20 cellular contexts compared by ENCODE assay signal in genomic region chr19:54148158-54148557, GRCh38. TPM values are rescaled to one million over a fixed set of nuclear protein-coding genes. Genes with fewer than 3 reads are reported as not detected.
DNase-seq lines count a peak whose midpoint lies in the region; ATAC-seq and TF ChIP-seq lines count a peak whose summit lies in the region.
"Had no signal": no experiment of that assay in that cellular context is flagged by ENCODE, and none has a peak within 500 bp of the region (broad histone marks: within the 10 kb centered on the region; RNA-seq: fewer than 3 reads in every experiment).

No MANE protein-coding gene starts in this region.

- H3K27ac ChIP-seq in heart left ventricle (peak overlapping the region in 8 of 12 donors; percentile 12 to 42 (median 34)), VCaP (peak overlapping the region; percentile 10; the same call in 1 of the 2 replicates), gastroesophageal sphincter (peak overlapping the region in 3 of 4 donors; percentile 12 to 62 (median 45))
- H3K27ac ChIP-seq in CD4-positive, alpha-beta T cell (ENCODE audit: low read depth, low read length) = peak overlapping the region; percentile 10
- no peak overlapping the region for H3K27ac ChIP-seq in naive thymus-derived CD4-positive, alpha-beta T cell (ENCODE audit: low read depth, low read length)
- H3K27ac ChIP-seq: C4-2B, HL-60, SJSA1 had no signal

- TF ChIP-seq CTCF in heart left ventricle (IDR thresholded peaks at IDR 0.05) (no peak), VCaP (conservative IDR thresholded peaks at IDR 0.05) (no peak), gastroesophageal sphincter (IDR thresholded peaks at IDR 0.05) (no peak), mesothelial cell of epicardium (IDR thresholded peaks at IDR 0.05; ENCODE audit: unreplicated experiment) (no peak)
- TF ChIP-seq CTCF in CD4-positive, alpha-beta T cell (IDR thresholded peaks at IDR 0.05) = no peak

- WGBS in heart left ventricle, 4 donors = 61 to 82% (median 78%) methylated on average over 9 to 19 of the region's 19 CpGs
- no CpG with 5 or more reads among the region's 19 CpGs for WGBS in gastroesophageal sphincter (ENCODE audit: low coverage in 1 of 2), 2 donors

- no peak for DNase-seq in heart left ventricle
- no peak for DNase-seq in Right ventricle myocardium superior
- no peak for DNase-seq in CD4-positive, alpha-beta T cell
- no peak for DNase-seq in naive thymus-derived CD4-positive, alpha-beta T cell
- no peak for DNase-seq in activated naive CD4-positive, alpha-beta T cell treated with anti-CD3 and anti-CD28 coated beads for 36 hours
- DNase-seq in mesothelial cell of epicardium (ENCODE audit: low spot score in 2 of 2, unreplicated experiment in 2 of 2) = no peak
- DNase-seq: 8988T, AML-193, HFFc6, KG1, NCI-H1092 treated with DMSO at 0.1 percent for 48 hours, NCI-H1436 treated with DMSO at 0.1 percent for 48 hours, NCI-H1930, NCI-H524 treated with DMSO at 0.1 percent for 48 hours, NCI-H82 had no signal

- TF ChIP-seq EP300 in gastroesophageal sphincter (IDR thresholded peaks at IDR 0.05) = no peak

- H3K27me3 Mint-ChIP-seq in CD4-positive, alpha-beta T cell = no peaks in the 10 kb centered on the region
- no peaks in the 10 kb centered on the region for H3K27me3 Mint-ChIP-seq in naive thymus-derived CD4-positive, alpha-beta T cell
- H3K27me3 Mint-ChIP-seq in activated naive CD4-positive, alpha-beta T cell treated with anti-CD3 and anti-CD28 coated beads for 36 hours (ENCODE audit: low read depth) = no peaks in the 10 kb centered on the region
- H3K27me3 Mint-ChIP-seq in mesothelial cell of epicardium (ENCODE audit: low read depth) = no peaks in the 10 kb centered on the region

- intact Hi-C loops in heart left ventricle (cut with DNase I) = no loop called here
- intact Hi-C loops in Right ventricle myocardium superior (cut with DNase I) = no loop called here
- intact Hi-C loops in CD4-positive, alpha-beta T cell (cut with DNase I, micrococcal nuclease) = no loop called here
- intact Hi-C loops in naive thymus-derived CD4-positive, alpha-beta T cell (cut with micrococcal nuclease) = no loop called here
- intact Hi-C loops in activated naive CD4-positive, alpha-beta T cell treated with anti-CD3 and anti-CD28 coated beads for 36 hours (cut with micrococcal nuclease) = no loop called here

- ATAC-seq in heart left ventricle (peak in 2 of 4 donors; percentile 4 to 28), Right ventricle myocardium superior (ENCODE audit: poor library complexity) (no peak), gastroesophageal sphincter (no peak)
- ATAC-seq in CD4-positive, alpha-beta T cell (ENCODE audit: poor library complexity) = no peak
- no peak for ATAC-seq in naive thymus-derived CD4-positive, alpha-beta T cell

- TF ChIP-seq POLR2A in heart left ventricle (IDR thresholded peaks at IDR 0.05) = no peak
- no peak for TF ChIP-seq POLR2A in gastroesophageal sphincter (IDR thresholded peaks at IDR 0.05)

- H3K9me3 ChIP-seq in heart left ventricle (no peaks in the 10 kb centered on the region), gastroesophageal sphincter (no peaks in the 10 kb centered on the region)
- no peaks in the 10 kb centered on the region for H3K9me3 ChIP-seq in CD4-positive, alpha-beta T cell (ENCODE audit: control insufficient read depth, low read length)
- no peaks in the 10 kb centered on the region for H3K9me3 ChIP-seq in naive thymus-derived CD4-positive, alpha-beta T cell (ENCODE audit: control insufficient read depth in 2 of 3, low read length in 3 of 3)
- H3K9me3 ChIP-seq: SJSA1 had no signal

- POLR2A ChIA-PET in CD4-positive, alpha-beta T cell (lab: Charles Lee) = interaction anchor here (1.1 kb wide), 1 partner anchor 11 kb away, joined by 6 read pairs; the partner anchor contains the start of gene CNOT3
- POLR2A ChIA-PET in naive thymus-derived CD4-positive, alpha-beta T cell (lab: Charles Lee) = interaction anchor here (1.1 to 1.4 kb wide), 3 partner anchors 8 to 33 kb away, joined by 4 to 6 read pairs (median 4); partner anchors contain the start of genes CNOT3, PRPF31 and TFPT

- H3K4me3 ChIP-seq in heart left ventricle = no peak overlapping the region
- H3K4me3 ChIP-seq in gastroesophageal sphincter = no peak overlapping the region
- H3K4me3 ChIP-seq in naive thymus-derived CD4-positive, alpha-beta T cell (ENCODE audit: low read length) = no peak overlapping the region
- H3K4me3 ChIP-seq: SJSA1 had no signal

- no peak overlapping the region for H3K4me3 Mint-ChIP-seq in CD4-positive, alpha-beta T cell
- no peak overlapping the region for H3K4me3 Mint-ChIP-seq in naive thymus-derived CD4-positive, alpha-beta T cell
- no peak overlapping the region for H3K4me3 Mint-ChIP-seq in activated naive CD4-positive, alpha-beta T cell treated with anti-CD3 and anti-CD28 coated beads for 36 hours
- H3K4me3 Mint-ChIP-seq in mesothelial cell of epicardium = no peak overlapping the region
- H3K4me3 Mint-ChIP-seq: HFFc6 had no signal

- CTCF ChIA-PET in CD4-positive, alpha-beta T cell (lab: Charles Lee) = no interaction called here
- CTCF ChIA-PET in naive thymus-derived CD4-positive, alpha-beta T cell (lab: Charles Lee) = no interaction called here
- CTCF ChIA-PET in activated naive CD4-positive, alpha-beta T cell treated with anti-CD3 and anti-CD28 coated beads for 36 hours (lab: Charles Lee) = no interaction called here

- H3K36me3 ChIP-seq in heart left ventricle (peaks cover 7 to 100% (median 100%) of the 10 kb centered on the region in 9 donors), gastroesophageal sphincter (peaks cover 0 to 100% of the 10 kb centered on the region in 2 donors)
- H3K36me3 ChIP-seq in naive thymus-derived CD4-positive, alpha-beta T cell (ENCODE audit: control insufficient read depth in 2 of 3, insufficient read depth in 3 of 3, low read length in 3 of 3) = peaks cover 18 to 100% (median 41%) of the 10 kb centered on the region in 3 experiments

- H3K4me1 ChIP-seq in heart left ventricle = peaks cover 0 to 19% (median 0%) of the 10 kb centered on the region in 12 donors
- peaks cover 0 to 33% (median 12%) of the 10 kb centered on the region in 3 donors for H3K4me1 ChIP-seq in gastroesophageal sphincter
- peaks cover 0 to 2% of the 10 kb centered on the region in 2 donors for H3K4me1 ChIP-seq in naive thymus-derived CD4-positive, alpha-beta T cell (ENCODE audit: control insufficient read depth in 2 of 2, insufficient read depth in 2 of 2, low read length in 2 of 2)
- H3K4me1 ChIP-seq: SJSA1 had no signal

- no peaks in the 10 kb centered on the region for H3K27me3 ChIP-seq in heart left ventricle
- H3K27me3 ChIP-seq in CD4-positive, alpha-beta T cell (ENCODE audit: control insufficient read depth, insufficient read depth, low read length) = no peaks in the 10 kb centered on the region
- no peaks in the 10 kb centered on the region for H3K27me3 ChIP-seq in gastroesophageal sphincter
- H3K27me3 ChIP-seq in naive thymus-derived CD4-positive, alpha-beta T cell (ENCODE audit: control insufficient read depth in 2 of 2, insufficient read depth in 2 of 2, low read length in 2 of 2) = no peaks in the 10 kb centered on the region
- H3K27me3 ChIP-seq: SJSA1 had no signal

- H3K27ac Mint-ChIP-seq in CD4-positive, alpha-beta T cell = no peak overlapping the region
- H3K27ac Mint-ChIP-seq in naive thymus-derived CD4-positive, alpha-beta T cell = no peak overlapping the region
- H3K27ac Mint-ChIP-seq in activated naive CD4-positive, alpha-beta T cell treated with anti-CD3 and anti-CD28 coated beads for 36 hours = no peak overlapping the region
- H3K27ac Mint-ChIP-seq in mesothelial cell of epicardium = no peak overlapping the region

- H3K36me3 Mint-ChIP-seq in CD4-positive, alpha-beta T cell (ENCODE audit: low read depth) = peaks cover 91% of the 10 kb centered on the region
- H3K36me3 Mint-ChIP-seq in naive thymus-derived CD4-positive, alpha-beta T cell = peaks cover 4 to 49% (median 20%) of the 10 kb centered on the region in 5 donors
- H3K36me3 Mint-ChIP-seq in activated naive CD4-positive, alpha-beta T cell treated with anti-CD3 and anti-CD28 coated beads for 36 hours (ENCODE audit: low read depth) = peaks cover 53% of the 10 kb centered on the region
- H3K36me3 Mint-ChIP-seq in mesothelial cell of epicardium = peaks cover 53% of the 10 kb centered on the region

- H3K9me3 Mint-ChIP-seq in CD4-positive, alpha-beta T cell = no peaks in the 10 kb centered on the region
- H3K9me3 Mint-ChIP-seq in naive thymus-derived CD4-positive, alpha-beta T cell = peaks cover 0 to 1% (median 0%) of the 10 kb centered on the region in 11 donors
- no peaks in the 10 kb centered on the region for H3K9me3 Mint-ChIP-seq in activated naive CD4-positive, alpha-beta T cell treated with anti-CD3 and anti-CD28 coated beads for 36 hours
- H3K9me3 Mint-ChIP-seq in mesothelial cell of epicardium = no peaks in the 10 kb centered on the region
- H3K9me3 Mint-ChIP-seq: HFFc6 had no signal

- H3K4me1 Mint-ChIP-seq in CD4-positive, alpha-beta T cell (ENCODE audit: low read depth) = peaks cover 4% of the 10 kb centered on the region
- peaks cover under 1 to 22% (median 7%) of the 10 kb centered on the region in 7 donors for H3K4me1 Mint-ChIP-seq in naive thymus-derived CD4-positive, alpha-beta T cell
- H3K4me1 Mint-ChIP-seq in activated naive CD4-positive, alpha-beta T cell treated with anti-CD3 and anti-CD28 coated beads for 36 hours (ENCODE audit: low read depth) = peaks cover 3% of the 10 kb centered on the region
- H3K4me1 Mint-ChIP-seq in mesothelial cell of epicardium = no peaks in the 10 kb centered on the region

RNA-seq across cellular contexts. Expression of gene CNOT3, which starts 10.6 kb away (rescaled TPM):
- total RNA-seq in heart left ventricle (10 to 100 TPM; 12.6 to 28.2 (median 18.5) TPM), Right ventricle myocardium superior (17.6 TPM), gastroesophageal sphincter (10 to 100 TPM; 14.7 to 32.4 (median 23.1) TPM), mesothelial cell of epicardium (63.3 to 70.6 TPM (median 67.6 TPM) in 3 replicates)
- 10 to 100 TPM; 14.2 to 18.1 TPM for polyA plus RNA-seq in heart left ventricle
- 10 to 100 TPM; 26.7 to 28.7 TPM for total RNA-seq in CD4-positive, alpha-beta T cell
- total RNA-seq in naive thymus-derived CD4-positive, alpha-beta T cell = 10 to 100 TPM; 38.0 to 84.6 (median 63.9) TPM
- polyA plus RNA-seq in naive thymus-derived CD4-positive, alpha-beta T cell = 10 to 100 TPM; 10.1 to 13.1 TPM
- total RNA-seq in activated naive CD4-positive, alpha-beta T cell treated with anti-CD3 and anti-CD28 coated beads for 36 hours = 10 to 100 TPM; 50.4 to 58.3 TPM

RNA-seq across cellular contexts. Expression of gene LENG1, which starts 11.4 kb away (rescaled TPM):
- total RNA-seq in heart left ventricle = 1 to 10 TPM; 5.4 to 8.7 (median 6.8) TPM
- polyA plus RNA-seq in heart left ventricle = 10 to 100 TPM; 14.4 to 18.6 TPM
- 6.5 TPM for total RNA-seq in Right ventricle myocardium superior
- total RNA-seq in CD4-positive, alpha-beta T cell = 10 to 100 TPM; 14.4 to 16.0 TPM
- total RNA-seq in gastroesophageal sphincter = 10 to 100 TPM in 3 of 4 donors, 1 to 10 TPM in 1; 8.2 to 12.8 (median 11.1) TPM
- total RNA-seq in naive thymus-derived CD4-positive, alpha-beta T cell = 10 to 100 TPM in 3 of 5 experiments, 1 to 10 TPM in 2; 7.1 to 20.4 (median 11.8) TPM
- polyA plus RNA-seq in naive thymus-derived CD4-positive, alpha-beta T cell = 10 to 100 TPM; 11.9 to 13.5 TPM
- 1 to 10 TPM; 4.7 to 5.6 TPM for total RNA-seq in activated naive CD4-positive, alpha-beta T cell treated with anti-CD3 and anti-CD28 coated beads for 36 hours
- 5.7 to 6.4 TPM (median 5.8 TPM) in 3 replicates for total RNA-seq in mesothelial cell of epicardium

RNA-seq across cellular contexts. Expression of gene TMC4, which starts 24.8 kb away (rescaled TPM):
- total RNA-seq in heart left ventricle (1 to 10 TPM in 7 of 9 donors, under 1 TPM in 1, not detected in 1; 0.58 to 4.5 (median 2.1) TPM), Right ventricle myocardium superior (0.91 TPM), gastroesophageal sphincter (1 to 10 TPM in 1 of 4 donors, under 1 TPM in 2, not detected in 1; 0.16 to 3.1 (median 0.31) TPM), mesothelial cell of epicardium (57.6 to 69.5 TPM (median 63.5 TPM) in 3 replicates)
- 1 to 10 TPM; 1.2 to 3.6 TPM for polyA plus RNA-seq in heart left ventricle
- total RNA-seq in CD4-positive, alpha-beta T cell = 1 to 10 TPM in 1 of 2 experiments, under 1 TPM in 1; 0.84 to 1.5 TPM
- total RNA-seq in naive thymus-derived CD4-positive, alpha-beta T cell = 1 to 10 TPM in 3 of 5 experiments, not detected in 2; 1.0 to 5.9 (median 1.2) TPM
- under 1 TPM in 1 of 2 donors, not detected in 1; 0.20 TPM for polyA plus RNA-seq in naive thymus-derived CD4-positive, alpha-beta T cell
- under 1 TPM in 1 of 2 experiments, not detected in 1; 0.24 TPM for total RNA-seq in activated naive CD4-positive, alpha-beta T cell treated with anti-CD3 and anti-CD28 coated beads for 36 hours

RNA-seq across cellular contexts. Expression of gene PRPF31, which starts 32.6 kb away (rescaled TPM):
- total RNA-seq in heart left ventricle = 10 to 100 TPM; 30.0 to 58.4 (median 37.8) TPM
- 10 to 100 TPM; 42.0 to 57.6 TPM for polyA plus RNA-seq in heart left ventricle
- total RNA-seq in Right ventricle myocardium superior = 39.9 TPM
- total RNA-seq in CD4-positive, alpha-beta T cell = 10 to 100 TPM; 52.9 to 55.9 TPM
- 10 to 100 TPM; 51.6 to 67.1 (median 53.8) TPM for total RNA-seq in gastroesophageal sphincter
- total RNA-seq in naive thymus-derived CD4-positive, alpha-beta T cell = 10 to 100 TPM; 51.8 to 82.1 (median 71.0) TPM
- 10 to 100 TPM; 74.8 to 87.4 TPM for polyA plus RNA-seq in naive thymus-derived CD4-positive, alpha-beta T cell
- total RNA-seq in activated naive CD4-positive, alpha-beta T cell treated with anti-CD3 and anti-CD28 coated beads for 36 hours = 10 to 100 TPM; 67.5 to 71.8 TPM
- 80.6 to 84.0 TPM (median 82.1 TPM) in 3 replicates for total RNA-seq in mesothelial cell of epicardium

RNA-seq across cellular contexts. Expression of gene TFPT, which starts 32.7 kb away (rescaled TPM):
- total RNA-seq in heart left ventricle = 10 to 100 TPM in 8 of 9 donors, 1 to 10 TPM in 1; 9.6 to 23.1 (median 12.5) TPM
- polyA plus RNA-seq in heart left ventricle = 10 to 100 TPM; 26.0 to 26.5 TPM
- 9.4 TPM for total RNA-seq in Right ventricle myocardium superior
- total RNA-seq in CD4-positive, alpha-beta T cell = 10 to 100 TPM; 10.1 to 11.2 TPM
- total RNA-seq in gastroesophageal sphincter = 10 to 100 TPM; 12.5 to 20.9 (median 15.2) TPM
- total RNA-seq in naive thymus-derived CD4-positive, alpha-beta T cell = 10 to 100 TPM; 13.4 to 46.5 (median 14.6) TPM
- polyA plus RNA-seq in naive thymus-derived CD4-positive, alpha-beta T cell = 10 to 100 TPM; 15.2 to 21.6 TPM
- total RNA-seq in activated naive CD4-positive, alpha-beta T cell treated with anti-CD3 and anti-CD28 coated beads for 36 hours = 10 to 100 TPM; 17.0 to 17.3 TPM
- total RNA-seq in mesothelial cell of epicardium = 19.2 to 20.7 TPM (median 20.1 TPM) in 3 replicates
